In the genomic region with DNA sequence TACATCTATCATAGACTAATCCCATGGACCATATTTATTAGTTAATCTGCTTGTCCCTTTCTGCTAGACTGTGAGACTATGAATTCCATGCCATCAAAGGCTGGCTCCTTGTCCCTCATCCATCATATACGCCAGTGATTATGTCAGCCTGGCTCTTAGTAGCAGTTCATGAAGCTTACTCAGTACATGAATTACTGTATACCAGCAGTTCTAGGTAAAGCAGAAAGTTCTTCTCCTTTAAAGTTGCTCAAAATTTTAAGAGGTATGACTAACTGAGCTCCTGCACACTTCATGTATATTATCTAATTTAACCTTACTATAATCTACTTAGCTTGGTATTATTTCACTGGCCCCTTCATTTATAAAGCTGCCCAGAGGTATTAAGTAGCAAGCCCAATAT, we compare ENCODE assay signal across 24 cellular contexts.
"Had no signal": no experiment of that assay in that cellular context is flagged by ENCODE, and none has a peak within 500 bp of the region (broad histone marks: within the 10 kb centered on the region; RNA-seq: fewer than 3 reads in every experiment).

No MANE protein-coding gene starts in this region.

- DNase-seq: colonic mucosa; cortex of kidney; effector CD8-positive, alpha-beta T cell; effector memory CD8-positive, alpha-beta T cell; endodermal cell; erythroblast; esophagus squamous epithelium; foreskin fibroblast; foreskin melanocyte; gastrocnemius medialis; glutamatergic neuron; head of caudate nucleus; heart right ventricle; hippocampal formation; left cardiac atrium; left lung; left ventricle myocardium superior; lower lobe of right lung; mesenchymal stem cell; mucosa of descending colon; naive B cell had no signal

- H3K4me3 Mint-ChIP-seq: dendritic cell treated with granulocyte-macrophage colony-stimulating factor and Interleukin-4, amounts not matched to agents 40 ng/mL and 50 ng/mL, for 4 days; effector memory CD8-positive, alpha-beta T cell; endodermal cell; mesothelial cell of epicardium; naive B cell had no signal

- H3K27ac Mint-ChIP-seq: dendritic cell treated with granulocyte-macrophage colony-stimulating factor and Interleukin-4, amounts not matched to agents 40 ng/mL and 50 ng/mL, for 4 days; effector memory CD8-positive, alpha-beta T cell; endodermal cell; mesothelial cell of epicardium; naive B cell had no signal

- H3K36me3 Mint-ChIP-seq: naive B cell had no signal

- H3K27me3 Mint-ChIP-seq: dendritic cell treated with granulocyte-macrophage colony-stimulating factor and Interleukin-4, amounts not matched to agents 40 ng/mL and 50 ng/mL, for 4 days; effector memory CD8-positive, alpha-beta T cell; naive B cell had no signal

- ATAC-seq: effector memory CD8-positive, alpha-beta T cell; esophagus mucosa; gastrocnemius medialis; heart right ventricle; left cardiac atrium; left lung; left ventricle myocardium superior; lower lobe of right lung; mucosa of descending colon had no signal

- H3K9me3 Mint-ChIP-seq: dendritic cell treated with granulocyte-macrophage colony-stimulating factor and Interleukin-4, amounts not matched to agents 40 ng/mL and 50 ng/mL, for 4 days; effector memory CD8-positive, alpha-beta T cell; endodermal cell had no signal

- H3K4me1 Mint-ChIP-seq: mesothelial cell of epicardium had no signal
